8 cellular contexts compared by ENCODE assay signal in the genomic region with DNA sequence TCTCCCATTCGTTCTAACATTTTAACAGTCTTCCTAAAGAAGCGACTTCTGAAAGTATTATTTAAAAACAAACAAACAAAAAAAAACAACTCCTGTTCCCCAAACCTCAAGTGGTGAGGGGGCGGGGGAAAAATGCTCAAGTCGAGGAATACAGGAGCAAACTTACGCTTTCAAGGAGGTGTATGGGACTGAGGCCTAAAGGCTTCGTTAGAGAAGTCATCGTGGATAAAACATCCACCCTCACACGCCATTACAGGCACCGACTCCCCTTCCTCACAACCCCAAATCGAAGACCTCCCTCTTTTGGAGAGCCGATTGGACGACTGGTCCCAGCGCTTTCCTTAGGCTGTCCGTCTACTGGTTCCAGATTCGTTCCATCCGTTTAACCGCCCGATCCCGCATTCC. TPM values are rescaled to one million over a fixed set of nuclear protein-coding genes. Genes with fewer than 3 reads are reported as not detected.
DNase-seq lines count a peak whose midpoint lies in the region; ATAC-seq and TF ChIP-seq lines count a peak whose summit lies in the region.

No MANE protein-coding gene starts in this region.

- peak overlapping the region; percentile 98 for H3K4me3 ChIP-seq in GM12864 (ENCODE audit: low read depth, low read length)
- H3K4me3 ChIP-seq in SJCRH30 = peak overlapping the region; percentile 82
- peak overlapping the region; percentile 92 for H3K4me3 ChIP-seq in skeletal muscle satellite cell (ENCODE audit: low read length)

- H3K9me3 ChIP-seq in SJCRH30 (replicated peaks) (no peaks in the 10 kb centered on the region), skeletal muscle satellite cell (replicated peaks; ENCODE audit: low read length) (no peaks in the 10 kb centered on the region)

- H3K4me1 ChIP-seq in SJCRH30 (no peaks in the 10 kb centered on the region; the same call in 1 of the 2 replicates), foreskin keratinocyte (peaks cover 6% of the 10 kb centered on the region), skeletal muscle satellite cell (ENCODE audit: control insufficient read depth, insufficient read depth, low read length) (peaks cover 29% of the 10 kb centered on the region)

- H3K27ac ChIP-seq in SJCRH30 = peak overlapping the region; percentile 98
- peak overlapping the region; percentile 92 for H3K27ac ChIP-seq in foreskin keratinocyte

- H3K4me2 ChIP-seq in skeletal muscle satellite cell (ENCODE audit: low read length) = peak overlapping the region; percentile 77

- peak overlapping the region; percentile 98 for H3K9ac ChIP-seq in skeletal muscle satellite cell (ENCODE audit: low read depth, low read length)

- H3K27ac Mint-ChIP-seq in stimulated activated effector memory CD8-positive, alpha-beta T cell treated with anti-CD3 and anti-CD28 coated beads, Interleukin-12 subunit alpha, Interleukin-12 subunit beta, amount 100 ng/mL, for 72 hours = no peak overlapping the region

- peaks cover 60% of the 10 kb centered on the region for H3K36me3 ChIP-seq in SJCRH30
- H3K36me3 ChIP-seq in skeletal muscle satellite cell (ENCODE audit: insufficient read depth, low read length) = peaks cover 35% of the 10 kb centered on the region

- H3K36me3 Mint-ChIP-seq in stimulated activated effector memory CD8-positive, alpha-beta T cell treated with anti-CD3 and anti-CD28 coated beads, Interleukin-12 subunit alpha, Interleukin-12 subunit beta, amount 100 ng/mL, for 72 hours = no peaks in the 10 kb centered on the region

- H3K9me3 Mint-ChIP-seq in stimulated activated effector memory CD8-positive, alpha-beta T cell treated with anti-CD3 and anti-CD28 coated beads, Interleukin-12 subunit alpha, Interleukin-12 subunit beta, amount 100 ng/mL, for 72 hours = no peaks in the 10 kb centered on the region

- peaks cover 45% of the 10 kb centered on the region for H3K4me1 Mint-ChIP-seq in stimulated activated effector memory CD8-positive, alpha-beta T cell treated with anti-CD3 and anti-CD28 coated beads, Interleukin-12 subunit alpha, Interleukin-12 subunit beta, amount 100 ng/mL, for 72 hours

- ATAC-seq in foreskin keratinocyte = no peak
- no peak for ATAC-seq in stimulated activated effector memory CD8-positive, alpha-beta T cell treated with anti-CD3 and anti-CD28 coated beads, Interleukin-12 subunit alpha, Interleukin-12 subunit beta, amount 100 ng/mL, for 72 hours

- TF ChIP-seq CTCF in GM12864 (IDR thresholded peaks at IDR 0.05; ENCODE audit: low read depth, low read length, missing control alignments) (no peak), foreskin keratinocyte (conservative IDR thresholded peaks at IDR 0.05) (no peak), GM20000 (IDR thresholded peaks at IDR 0.05; ENCODE audit: extremely low read depth, missing control alignments) (no peak)

- no peak overlapping the region for H3K4me3 Mint-ChIP-seq in stimulated activated effector memory CD8-positive, alpha-beta T cell treated with anti-CD3 and anti-CD28 coated beads, Interleukin-12 subunit alpha, Interleukin-12 subunit beta, amount 100 ng/mL, for 72 hours

- DNase-seq in GM12864 (ENCODE audit: low read depth) = no peak
- no peak for DNase-seq in SJCRH30
- DNase-seq in foreskin keratinocyte = no peak
- DNase-seq in GM20000 (ENCODE audit: low spot score) = no peak
- no peak for DNase-seq in stimulated activated effector memory CD8-positive, alpha-beta T cell treated with anti-CD3 and anti-CD28 coated beads, Interleukin-12 subunit alpha, Interleukin-12 subunit beta, amount 100 ng/mL, for 72 hours (ENCODE audit: low spot score in 2 of 2)
- DNase-seq in GDM1 (lab: John Stamatoyannopoulos, UW) = no peak
- no peak for DNase-seq in A172 (ENCODE audit: low spot score)

- H3K27me3 ChIP-seq in SJCRH30 (no peaks in the 10 kb centered on the region), foreskin keratinocyte (no peaks in the 10 kb centered on the region), skeletal muscle satellite cell (ENCODE audit: control insufficient read depth, insufficient read depth, low read length) (no peaks in the 10 kb centered on the region)

RNA-seq across cellular contexts. Expression of a gene that starts 0.7 kb away (rescaled TPM):
- total RNA-seq in SJCRH30 (2014; rRNA removed; shearing (Covaris generic)) = 140 and 158 TPM in 2 replicates
- total RNA-seq in foreskin keratinocyte = 67.9 and 70.7 TPM in 2 replicates
- polyA plus RNA-seq in foreskin keratinocyte = 20.5 and 24.4 TPM in 2 replicates
- 33.0 and 35.6 TPM in 2 replicates for total RNA-seq in skeletal muscle satellite cell (2012; rRNA removed)
- 46.2 and 47.6 TPM in 2 replicates for total RNA-seq in A172 (2014; rRNA removed; shearing (Covaris generic))

RNA-seq across cellular contexts. Expression of a gene that starts 1.3 kb away (rescaled TPM):
- 1,766 and 1,801 TPM in 2 replicates for total RNA-seq in SJCRH30 (2014; rRNA removed; shearing (Covaris generic))
- 812 and 1,049 TPM in 2 replicates for total RNA-seq in foreskin keratinocyte
- 1,089 and 1,295 TPM in 2 replicates for polyA plus RNA-seq in foreskin keratinocyte
- total RNA-seq in skeletal muscle satellite cell (2012; rRNA removed) = 230 and 240 TPM in 2 replicates
- 508 and 537 TPM in 2 replicates for total RNA-seq in A172 (2014; rRNA removed; shearing (Covaris generic))

RNA-seq across cellular contexts. Expression of a gene that starts 21.6 kb away (rescaled TPM):
- total RNA-seq in SJCRH30 (2014; rRNA removed; shearing (Covaris generic)) = not detected in 2 replicates
- total RNA-seq in foreskin keratinocyte = 0.07 and 0.14 TPM in 2 replicates
- 0.07 TPM in 2 replicates for polyA plus RNA-seq in foreskin keratinocyte
- not detected in 2 replicates for total RNA-seq in skeletal muscle satellite cell (2012; rRNA removed)
- 0.17 TPM in 1 of 2 replicates, not detected in the other for total RNA-seq in A172 (2014; rRNA removed; shearing (Covaris generic))

RNA-seq across cellular contexts. Expression of a gene that starts 45.7 kb away (rescaled TPM):
- total RNA-seq in SJCRH30 (2014; rRNA removed; shearing (Covaris generic)) = 113 and 117 TPM in 2 replicates
- total RNA-seq in foreskin keratinocyte = 116 and 134 TPM in 2 replicates
- 140 and 149 TPM in 2 replicates for polyA plus RNA-seq in foreskin keratinocyte
- total RNA-seq in skeletal muscle satellite cell (2012; rRNA removed) = 109 and 115 TPM in 2 replicates
- total RNA-seq in A172 (2014; rRNA removed; shearing (Covaris generic)) = 209 and 243 TPM in 2 replicates
